ENCODE assay signal across 22 cellular contexts in genomic region chr12:121817648-121818043, GRCh38. TPM values are rescaled to one million over a fixed set of nuclear protein-coding genes. Genes with fewer than 3 reads are reported as not detected.
"Had no signal": no experiment of that assay in that cellular context is flagged by ENCODE, and none has a peak within 500 bp of the region (broad histone marks: within the 10 kb centered on the region; RNA-seq: fewer than 3 reads in every experiment).

No MANE protein-coding gene starts in this region.

- H3K9me3 Mint-ChIP-seq: dendritic cell treated with granulocyte-macrophage colony-stimulating factor and Interleukin-4, amounts not matched to agents 40 ng/mL and 50 ng/mL, for 4 days; nephron progenitor cell had no signal

- FAIRE-seq: colon, kidney had no signal

- H3K9me3 ChIP-seq: esophagus squamous epithelium, gastroesophageal sphincter, neutrophil, right atrium auricular region, testis, tibial nerve, upper lobe of right lung, vagina had no signal

- H3K27ac ChIP-seq: esophagus squamous epithelium, gastroesophageal sphincter, neutrophil, right atrium auricular region, testis, tibial nerve, upper lobe of right lung, vagina had no signal

- H3K27me3 Mint-ChIP-seq: dendritic cell treated with granulocyte-macrophage colony-stimulating factor and Interleukin-4, amounts not matched to agents 40 ng/mL and 50 ng/mL, for 4 days; naive thymus-derived CD4-positive, alpha-beta T cell had no signal

- DNase-seq: esophagus squamous epithelium; foreskin fibroblast; glutamatergic neuron; kidney; left cardiac atrium; mammary epithelial cell; naive thymus-derived CD4-positive, alpha-beta T cell; nephron progenitor cell; stimulated activated CD4-positive, alpha-beta T cell treated with anti-CD3 and anti-CD28 coated beads, Interleukin-2, amount 100 ng/mL, for 48 hours; stimulated activated naive CD8-positive, alpha-beta T cell treated with anti-CD3 and anti-CD28 coated beads, Interleukin-15, Interleukin-2, amounts not matched to agents 100 U/mL and 50 U/mL, for 24 hours; testis; upper lobe of right lung had no signal

- H3K27me3 ChIP-seq: esophagus squamous epithelium, gastroesophageal sphincter, neutrophil, right atrium auricular region, testis, tibial nerve, upper lobe of right lung, vagina had no signal

- ATAC-seq: gastroesophageal sphincter; left cardiac atrium; naive thymus-derived CD4-positive, alpha-beta T cell; stimulated activated naive CD8-positive, alpha-beta T cell treated with anti-CD3 and anti-CD28 coated beads, Interleukin-15, Interleukin-2, amounts not matched to agents 100 U/mL and 50 U/mL, for 24 hours; upper lobe of right lung had no signal

- H3K4me3 ChIP-seq: esophagus squamous epithelium, gastroesophageal sphincter, right atrium auricular region, smooth muscle cell, testis, tibial nerve, upper lobe of right lung, vagina had no signal

- H3K4me3 Mint-ChIP-seq: dendritic cell treated with granulocyte-macrophage colony-stimulating factor and Interleukin-4, amounts not matched to agents 40 ng/mL and 50 ng/mL, for 4 days; naive thymus-derived CD4-positive, alpha-beta T cell; nephron progenitor cell had no signal

- H3K27ac Mint-ChIP-seq: dendritic cell treated with granulocyte-macrophage colony-stimulating factor and Interleukin-4, amounts not matched to agents 40 ng/mL and 50 ng/mL, for 4 days; nephron progenitor cell had no signal

- H3K4me2 ChIP-seq: smooth muscle cell had no signal

RNA-seq across cellular contexts. Expression of gene HPD, which starts 41.0 kb away (rescaled TPM):
- total RNA-seq: mononuclear cell; naive thymus-derived CD4-positive, alpha-beta T cell; osteocyte; smooth muscle cell; vagina had no signal
- polyA plus RNA-seq: naive thymus-derived CD4-positive, alpha-beta T cell; smooth muscle cell had no signal
